ENCODE assay signal across 10 cellular contexts in the genomic region with DNA sequence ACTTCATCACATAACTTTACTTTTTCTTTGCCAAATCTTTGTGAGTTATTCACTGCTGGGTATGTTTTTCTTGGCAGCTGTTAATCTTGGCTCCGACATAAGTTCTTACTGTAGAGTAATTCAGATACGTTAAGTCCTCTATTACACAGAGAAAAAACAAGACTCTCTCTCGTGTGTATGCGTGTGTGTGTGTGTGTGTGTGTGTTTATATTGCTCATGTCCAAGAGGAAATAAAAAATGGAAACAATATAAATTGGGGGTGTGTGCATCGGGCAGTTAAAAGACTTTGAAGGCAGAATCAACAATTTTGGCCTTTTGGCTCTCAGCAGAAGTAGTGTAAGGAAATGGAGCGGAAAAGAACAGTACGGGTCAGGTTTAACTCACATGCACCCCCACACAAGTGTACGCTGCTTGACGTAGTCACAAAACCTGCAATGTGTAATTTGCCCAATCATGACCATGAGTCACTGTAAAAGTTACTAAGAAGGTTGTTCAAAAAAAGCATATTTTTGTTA.
A peak's percentile ranks its signal among the peaks of the same experiment; 100 is the strongest.
DNase-seq lines count a peak whose midpoint lies in the region; ATAC-seq and TF ChIP-seq lines count a peak whose summit lies in the region.
"Had no signal": no experiment of that assay in that cellular context is flagged by ENCODE, and none has a peak within 500 bp of the region (broad histone marks: within the 10 kb centered on the region; RNA-seq: fewer than 3 reads in every experiment).

No MANE protein-coding gene starts in this region.

- peaks cover 0 to 5% (median 1%) of the 10 kb centered on the region in 9 donors for H3K9me3 Mint-ChIP-seq in naive thymus-derived CD8-positive, alpha-beta T cell
- H3K9me3 Mint-ChIP-seq in effector memory CD8-positive, alpha-beta T cell, result no peaks in the 10 kb centered on the region

- ATAC-seq in naive thymus-derived CD8-positive, alpha-beta T cell, result no peak
- ATAC-seq in effector memory CD8-positive, alpha-beta T cell (replicated peaks), result no peak

- peaks cover 0 to 7% (median 0%) of the 10 kb centered on the region in 3 donors for H3K36me3 Mint-ChIP-seq in naive thymus-derived CD8-positive, alpha-beta T cell
- no peaks in the 10 kb centered on the region for H3K36me3 Mint-ChIP-seq in effector memory CD8-positive, alpha-beta T cell (ENCODE audit: insufficient read depth)

- H2AFZ ChIP-seq in MM.1S (ENCODE audit: low read length), result no peak overlapping the region

- no peak for TF ChIP-seq CTCF in MM.1S (IDR thresholded peaks at IDR 0.05; ENCODE audit: low read length)

- peaks cover 4 to 26% (median 19%) of the 10 kb centered on the region in 4 donors for H3K4me1 Mint-ChIP-seq in naive thymus-derived CD8-positive, alpha-beta T cell
- H3K4me1 Mint-ChIP-seq in effector memory CD8-positive, alpha-beta T cell (ENCODE audit: low read depth in 2 of 2), result no peaks in the 10 kb centered on the region

- no peaks in the 10 kb centered on the region for H4K20me1 ChIP-seq in MM.1S (ENCODE audit: insufficient read depth, low read length)

- H3K4me2 ChIP-seq in MM.1S (ENCODE audit: low read depth, low read length), result no peak overlapping the region

- no peaks in the 10 kb centered on the region for H3K9me3 ChIP-seq in MM.1S (replicated peaks; ENCODE audit: insufficient read depth, low read length)

- H3K4me1 ChIP-seq in MM.1S (ENCODE audit: low read length), result no peaks in the 10 kb centered on the region

- no peak overlapping the region for H3K27ac ChIP-seq in MM.1S (ENCODE audit: low read length)

- POLR2A ChIA-PET in naive thymus-derived CD8-positive, alpha-beta T cell (lab: Charles Lee), result no interaction called here

- no peak overlapping the region for H3K4me3 ChIP-seq in MM.1S (ENCODE audit: low read length)

- peak overlapping the region in 1 of 10 donors; percentile 31 for H3K27ac Mint-ChIP-seq in naive thymus-derived CD8-positive, alpha-beta T cell
- no peak overlapping the region for H3K27ac Mint-ChIP-seq in effector memory CD8-positive, alpha-beta T cell

- peaks cover 0 to 12% (median 0%) of the 10 kb centered on the region in 5 donors for H3K27me3 Mint-ChIP-seq in naive thymus-derived CD8-positive, alpha-beta T cell
- peaks cover 14 to 42% of the 10 kb centered on the region in 2 donors for H3K27me3 Mint-ChIP-seq in effector memory CD8-positive, alpha-beta T cell

- H3K79me2 ChIP-seq in MM.1S (ENCODE audit: low read length), result no peaks in the 10 kb centered on the region

- no peak overlapping the region for H3K4me3 Mint-ChIP-seq in naive thymus-derived CD8-positive, alpha-beta T cell
- no peak overlapping the region for H3K4me3 Mint-ChIP-seq in effector memory CD8-positive, alpha-beta T cell

- no peaks in the 10 kb centered on the region for H3K27me3 ChIP-seq in MM.1S (replicated peaks; ENCODE audit: insufficient read depth, low read length)

- DNase-seq in HS-27A (ENCODE audit: low read depth) (peak; percentile 77), astrocyte of the hippocampus (ENCODE audit: low read depth, low spot score) (peak; percentile 93), hepatic stellate cell (ENCODE audit: low spot score) (peak; percentile 22), stromal cell of bone marrow (ENCODE audit: low read depth) (peak; percentile 95), MM.1S (no peak)
- no peak for DNase-seq in naive thymus-derived CD8-positive, alpha-beta T cell
- no peak for DNase-seq in effector memory CD8-positive, alpha-beta T cell
- DNase-seq: activated CD4-positive, alpha-beta T cell treated with anti-CD3 and anti-CD28 coated beads for 4 hours; NCI-H1436; stimulated activated naive CD4-positive, alpha-beta T cell treated with Interleukin-2 at 50 U/mL for 16 hours had no signal

- no peaks in the 10 kb centered on the region for H3F3A ChIP-seq in MM.1S (ENCODE audit: insufficient read depth, low read length)

- no peak overlapping the region for H3K9ac ChIP-seq in MM.1S (ENCODE audit: low read length)

- no peaks in the 10 kb centered on the region for H3K9me2 ChIP-seq in MM.1S (replicated peaks; ENCODE audit: insufficient read depth, low read length)

- H3K36me3 ChIP-seq in MM.1S (replicated peaks; ENCODE audit: insufficient read depth, low read length), result no peaks in the 10 kb centered on the region

Comparison
In these comparisons a context has a peak if more than half of its experiments do, and no peak if none do; other contexts are left out.
1. DNase-seq: peak in HS-27A (single experiment), astrocyte of the hippocampus (single experiment), hepatic stellate cell (single experiment) and stromal cell of bone marrow (single experiment); none in naive thymus-derived CD8-positive, alpha-beta T cell (0 of 10), MM.1S (single experiment) and effector memory CD8-positive, alpha-beta T cell (0 of 3).